8 cellular contexts compared by ENCODE assay signal in the genomic region with DNA sequence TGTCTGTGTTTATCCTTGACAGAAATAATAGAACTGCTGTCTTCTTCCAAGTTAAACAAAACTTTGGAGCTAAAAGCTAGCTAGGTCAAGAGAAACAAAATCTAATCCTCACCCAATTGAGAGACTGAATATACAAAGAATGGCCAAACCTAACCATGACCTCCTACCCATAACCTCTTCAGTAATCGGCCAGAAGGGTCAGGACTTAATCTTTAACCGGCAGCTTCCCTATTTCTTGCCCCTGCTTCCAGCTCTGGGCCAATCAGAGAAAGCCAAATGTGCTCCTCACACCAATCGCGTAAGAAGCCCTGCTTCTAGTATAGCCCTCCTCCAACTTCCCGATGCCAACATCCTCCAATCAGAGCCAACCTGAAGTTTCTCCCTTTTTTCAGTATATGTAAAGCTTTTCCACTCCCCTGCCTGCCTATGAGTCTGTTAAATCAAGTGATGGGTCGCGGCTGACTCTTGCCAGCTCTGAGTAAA. TPM values are rescaled to one million over a fixed set of nuclear protein-coding genes. Genes with fewer than 3 reads are reported as not detected.
DNase-seq lines count a peak whose midpoint lies in the region; ATAC-seq lines count a peak whose summit lies in the region.

No MANE protein-coding gene starts in this region.

- ATAC-seq in GM18502 (IDR thresholded peaks at IDR 0.05; ENCODE audit: poor library complexity, unreplicated experiment) (peak; percentile 60), HG02759 (IDR thresholded peaks at IDR 0.05; ENCODE audit: unreplicated experiment) (peak; percentile 56), left lobe of liver (peak; percentile 59)

- DNase-seq in NCI-H2227 treated with DMSO at 0.1 percent for 48 hours (lab: John Stamatoyannopoulos, UW) (peak; percentile 69), dermis microvascular lymphatic vessel endothelial cell (ENCODE audit: low read depth in 2 of 2) (peak; percentile 44 to 94), left lobe of liver (ENCODE audit: low spot score) (peak; percentile 88), NCI-H1105 treated with DMSO at 0.1 percent for 48 hours (lab: John Stamatoyannopoulos, UW) (no peak)
- peak; percentile 48 for DNase-seq in activated CD4-positive, alpha-beta T cell treated with anti-CD3 and anti-CD28 coated beads, Interleukin-2, amount 50 U/mL, for 1 hour
- peak; percentile 64 to 69 for DNase-seq in stimulated activated CD4-positive, alpha-beta T cell treated with anti-CD3 and anti-CD28 coated beads, Interleukin-2, amount 100 ng/mL, for 24 hours

RNA-seq across cellular contexts. Expression of gene DDX6, which starts 1.7 kb away (rescaled TPM):
- total RNA-seq in dermis microvascular lymphatic vessel endothelial cell (85.2 and 92.0 TPM in 2 replicates), left lobe of liver (40.1 TPM)
